In the genomic region with DNA sequence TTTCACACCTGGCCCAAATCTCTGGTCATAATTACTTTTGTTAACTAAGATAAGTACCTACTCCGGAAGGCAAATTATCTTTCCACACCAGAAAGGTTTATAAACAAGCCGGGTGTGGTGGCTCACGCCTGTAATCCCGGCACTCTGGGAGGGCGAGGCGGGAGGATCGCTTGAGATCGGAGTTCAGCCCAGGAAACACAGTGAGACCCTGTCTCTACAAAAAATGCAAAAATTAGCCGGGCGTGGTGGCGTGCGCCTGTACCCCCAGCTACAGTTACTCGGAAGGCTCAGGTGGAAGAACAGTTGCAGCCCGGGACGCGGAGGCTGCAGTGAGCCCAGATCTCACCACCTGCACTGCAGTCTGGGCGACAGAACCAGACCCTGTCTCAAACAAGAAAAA, we compare ENCODE assay signal across 1 cellular context.
TF ChIP-seq lines count a peak whose summit lies in the region.

No MANE protein-coding gene starts in this region.

TF ChIP-seq in GM23338, 12 proteins besides CTCF, POLR2A, EP300 and RAD21 (continued from another document):
- no peak for TF ChIP-seq ZNF462 (CRISPR knock-in tag; IDR thresholded peaks at IDR 0.05)
- no peak for TF ChIP-seq CREB1 (CRISPR knock-in tag; IDR thresholded peaks at IDR 0.05; ENCODE audit: low read depth)
